ENCODE assay signal across 20 cellular contexts in the genomic region with DNA sequence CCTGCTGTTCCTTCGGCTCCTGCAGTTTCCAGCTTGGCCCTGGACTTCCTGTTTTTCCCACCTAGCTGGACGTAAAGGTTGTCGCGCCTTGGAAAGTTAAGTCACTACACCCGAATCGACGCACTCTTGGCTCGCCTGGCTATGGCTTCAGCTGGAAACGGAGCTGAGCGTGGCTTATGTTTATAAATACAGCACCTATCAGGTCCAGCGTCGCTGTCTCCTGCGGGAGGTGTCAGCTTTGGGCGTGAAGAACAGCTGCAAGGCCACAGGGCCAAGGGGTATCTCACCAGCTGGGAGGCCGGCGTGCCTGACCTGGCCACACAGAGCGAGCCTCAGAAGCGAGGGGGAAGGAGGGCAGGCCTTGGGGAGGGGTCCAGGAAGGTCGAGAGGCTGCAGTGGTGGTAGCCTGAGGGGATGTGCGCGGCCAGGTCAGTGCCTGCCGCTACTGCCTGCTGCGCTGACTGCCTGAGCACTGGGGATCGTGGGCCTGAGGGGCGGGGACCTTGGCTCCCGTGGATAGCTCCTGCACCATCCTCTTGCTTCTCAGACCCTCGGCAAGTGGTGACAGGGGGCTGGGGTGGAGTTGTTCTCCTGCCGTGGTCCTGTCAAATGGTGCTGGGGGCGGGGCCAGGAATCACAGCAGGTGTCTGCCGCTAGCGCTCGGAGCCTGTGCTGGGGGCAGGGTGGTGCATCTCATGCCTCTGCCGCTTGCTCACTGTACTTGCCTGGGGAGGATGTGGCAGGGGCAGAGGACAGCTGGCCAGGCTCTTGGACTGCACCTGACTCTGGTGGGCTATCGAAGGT. TPM values are rescaled to one million over a fixed set of nuclear protein-coding genes. Genes with fewer than 3 reads are reported as not detected.
DNase-seq lines count a peak whose midpoint lies in the region; ATAC-seq and TF ChIP-seq lines count a peak whose summit lies in the region.
"Had no signal": no experiment of that assay in that cellular context is flagged by ENCODE, and none has a peak within 500 bp of the region (broad histone marks: within the 10 kb centered on the region; RNA-seq: fewer than 3 reads in every experiment).

No MANE protein-coding gene starts in this region.

- H3K9me3 ChIP-seq in vagina = no peaks in the 10 kb centered on the region
- H3K9me3 ChIP-seq: HAP-1, prostate gland had no signal

- peaks cover 46% of the 10 kb centered on the region for H3K4me1 ChIP-seq in vagina
- H3K4me1 ChIP-seq: prostate gland had no signal

- intact Hi-C loops in Right ventricle myocardium inferior (cut with DNase I) (no loop called here), cardiac septum (cut with DNase I) (no loop called here), vagina (cut with DNase I) (no loop called here)

- DNase-seq in Right ventricle myocardium inferior (ENCODE audit: missing footprints) (no peak), cardiac septum (ENCODE audit: low spot score) (no peak), glutamatergic neuron (peak; percentile 52), myocyte (ENCODE audit: low read depth) (peak; percentile 97), T-helper 9 cell (no peak), vagina (ENCODE audit: extremely low spot score in 2 of 2) (no peak), SHP77 treated with DMSO at 0.1 percent for 48 hours (lab: John Stamatoyannopoulos, UW) (no peak)
- DNase-seq: ACHN; activated CD4-positive, alpha-beta T cell treated with anti-CD3 and anti-CD28 coated beads, Interleukin-2, amount 10 ng/mL, durations not matched to agents 7 days and 5 days; CD4-positive, alpha-beta T cell; DMS79 treated with DMSO at 0.1 percent for 48 hours; foreskin fibroblast; immature natural killer cell; NCI-H1694 treated with DMSO at 0.1 percent for 48 hours; OCI-M1; stimulated activated naive CD4-positive, alpha-beta T cell treated with Interleukin-2 at 50 U/mL for 16 hours had no signal

- H3K36me3 Mint-ChIP-seq in glutamatergic neuron (ENCODE audit: unreplicated experiment) = no peaks in the 10 kb centered on the region

- no peak for TF ChIP-seq POLR2A in vagina (IDR thresholded peaks at IDR 0.05)

- H3K27ac ChIP-seq in vagina = no peak overlapping the region
- H3K27ac ChIP-seq: prostate gland had no signal

- peaks cover 55% of the 10 kb centered on the region for H3K4me1 Mint-ChIP-seq in glutamatergic neuron (ENCODE audit: low read depth, unreplicated experiment)

- no peaks in the 10 kb centered on the region for H3K36me3 ChIP-seq in vagina
- H3K36me3 ChIP-seq: HAP-1, prostate gland had no signal

- TF ChIP-seq CTCF in glutamatergic neuron (IDR thresholded peaks at IDR 0.05; ENCODE audit: partially characterized antibody, unreplicated experiment) = no peak
- TF ChIP-seq CTCF in vagina (IDR thresholded peaks at IDR 0.05) = no peak

- peaks cover 26% of the 10 kb centered on the region for H3K9me3 Mint-ChIP-seq in glutamatergic neuron (ENCODE audit: unreplicated experiment)
- H3K9me3 Mint-ChIP-seq: activated CD4-positive, alpha-beta T cell treated with anti-CD3 and anti-CD28 coated beads, Interleukin-2, amount 10 ng/mL, durations not matched to agents 7 days and 5 days; CD4-positive, alpha-beta T cell; immature natural killer cell had no signal

- H3K4me3 ChIP-seq in vagina = no peak overlapping the region
- H3K4me3 ChIP-seq: HAP-1, prostate gland had no signal

- ATAC-seq in Right ventricle myocardium inferior (peak; percentile 59), HG03097 (IDR thresholded peaks at IDR 0.05; ENCODE audit: low FRiP score, unreplicated experiment) (no peak)
- ATAC-seq: naive thymus-derived CD8-positive, alpha-beta T cell had no signal

- peak overlapping the region; percentile 70 for H3K27ac Mint-ChIP-seq in glutamatergic neuron (ENCODE audit: unreplicated experiment)
- H3K27ac Mint-ChIP-seq: activated CD4-positive, alpha-beta T cell treated with anti-CD3 and anti-CD28 coated beads, Interleukin-2, amount 10 ng/mL, durations not matched to agents 7 days and 5 days; CD4-positive, alpha-beta T cell; immature natural killer cell had no signal

- no peaks in the 10 kb centered on the region for H3K27me3 ChIP-seq in vagina

- H3K4me3 Mint-ChIP-seq in glutamatergic neuron (ENCODE audit: unreplicated experiment) = peak overlapping the region; percentile 34
- H3K4me3 Mint-ChIP-seq: activated CD4-positive, alpha-beta T cell treated with anti-CD3 and anti-CD28 coated beads, Interleukin-2, amount 10 ng/mL, durations not matched to agents 7 days and 5 days; CD4-positive, alpha-beta T cell; immature natural killer cell; naive thymus-derived CD8-positive, alpha-beta T cell had no signal

- peaks cover 21% of the 10 kb centered on the region for H3K27me3 Mint-ChIP-seq in glutamatergic neuron (ENCODE audit: unreplicated experiment)
- H3K27me3 Mint-ChIP-seq: activated CD4-positive, alpha-beta T cell treated with anti-CD3 and anti-CD28 coated beads, Interleukin-2, amount 10 ng/mL, durations not matched to agents 7 days and 5 days; CD4-positive, alpha-beta T cell; naive thymus-derived CD8-positive, alpha-beta T cell had no signal

RNA-seq across cellular contexts. Expression of a gene that starts 12.5 kb away (rescaled TPM):
- total RNA-seq in Right ventricle myocardium inferior = 69.1 TPM
- 55.1 TPM for total RNA-seq in cardiac septum
- total RNA-seq in glutamatergic neuron (ENCODE audit: unreplicated experiment) = 263 TPM
- 240 and 302 TPM in 2 replicates for total RNA-seq in myocyte
- polyA plus RNA-seq in myocyte (2012) = 78.0 TPM
- 64.8 TPM for total RNA-seq in vagina

RNA-seq across cellular contexts. Expression of a gene that starts 26.3 kb away (rescaled TPM):
- 19.0 TPM for total RNA-seq in Right ventricle myocardium inferior
- total RNA-seq in cardiac septum = 17.7 TPM
- total RNA-seq in glutamatergic neuron (ENCODE audit: unreplicated experiment) = 54.6 TPM
- total RNA-seq in myocyte = 80.5 and 147 TPM in 2 replicates
- 22.4 TPM for polyA plus RNA-seq in myocyte (2012)
- 64.6 TPM for total RNA-seq in vagina

Comparison
In these comparisons a context has a peak if more than half of its experiments do, and no peak if none do; other contexts are left out.
1. DNase-seq: peak in glutamatergic neuron (single experiment) and myocyte (single experiment); none in Right ventricle myocardium inferior (single experiment), cardiac septum (single experiment), T-helper 9 cell (single experiment), vagina (0 of 2) and SHP77 treated with DMSO at 0.1 percent for 48 hours (single experiment).